ENCODE assay signal across 28 cellular contexts in genomic region chr17:62631936-62632924, GRCh38. TPM values are rescaled to one million over a fixed set of nuclear protein-coding genes. Genes with fewer than 3 reads are reported as not detected.
A peak's percentile ranks its signal among the peaks of the same experiment; 100 is the strongest.
DNase-seq lines count a peak whose midpoint lies in the region; ATAC-seq, FAIRE-seq and TF ChIP-seq lines count a peak whose summit lies in the region.
"Had no signal": no experiment of that assay in that cellular context is flagged by ENCODE, and none has a peak within 500 bp of the region (broad histone marks: within the 10 kb centered on the region; RNA-seq: fewer than 3 reads in every experiment).

No MANE protein-coding gene starts in this region.

- peaks cover 8 to 80% of the 10 kb centered on the region in 2 experiments; a peak in 3 of 4 replicates for H3K79me1 ChIP-seq in IMR-90 (ENCODE audit: low read depth in 1 of 2, low read length in 2 of 2)

- H2BK5ac ChIP-seq in IMR-90 (ENCODE audit: low read depth, low read length, poor library complexity, severe bottlenecking), result peak overlapping the region; percentile 36

- BruUV-seq in IMR-90 (replicated peaks; lab: Mats Ljungman, UMichigan), result no TSS peak

- no peaks in the 10 kb centered on the region for H3K36me3 Mint-ChIP-seq in neural progenitor cell

- H3K23ac ChIP-seq in IMR-90 (ENCODE audit: low read depth, low read length), result peak overlapping the region; percentile 84; the same call in 1 of the 2 replicates

- in situ Hi-C loops in IMR-90 (cut with MboI; ENCODE audit: low sequenced_read_pairs), result no loop called here

- TF ChIP-seq RAD21 in IMR-90 (IDR thresholded peaks at IDR 0.05; ENCODE audit: low read length), result no peak

- WGBS in IMR-90 (ENCODE audit: extremely low coverage in 2 of 2, insufficient read length in 1 of 2), 2 experiments, result 78% methylated on average over 12 of the region's 27 CpGs; no CpG with 5 or more reads in 1 of the 2 experiments

- peaks cover 11% of the 10 kb centered on the region for H3F3A ChIP-seq in neural progenitor cell (ENCODE audit: low read depth)

- H3K4me3 ChIP-seq in BLaER1 treated with 17β-estradiol and CSF1 and Interleukin-3, amounts not matched to agents 10 nM and 100 nM, result 0 out of 20 replicates have a peak overlapping the region, but pooled peaks of 1 of the 10 experiments have one; percentile 15
- H3K4me3 ChIP-seq in IMR-90 (ENCODE audit: insufficient read depth, low read depth, low read length) (no peak overlapping the region), fibroblast of lung (replicated peaks in 1 of 4; ENCODE audit: control extremely low read depth in 1 of 4, insufficient read depth in 1 of 4, low read depth in 3 of 4, low read length in 4 of 4) (no peak overlapping the region), neural progenitor cell (no peak overlapping the region)
- H3K4me3 ChIP-seq: esophagus muscularis mucosa, gastroesophageal sphincter, lower lobe of right lung had no signal

- peak overlapping the region; percentile 65 for H3K27ac Mint-ChIP-seq in neural progenitor cell
- H3K27ac Mint-ChIP-seq: effector memory CD8-positive, alpha-beta T cell had no signal

- POLR2A ChIA-PET in IMR-90 (lab: Charles Lee; ENCODE audit: unreplicated experiment), result no interaction called here

- H4K5ac ChIP-seq in IMR-90 (ENCODE audit: low read depth, low read length), result no peak overlapping the region; the same call in 1 of the 2 replicates

- H3K27me3 ChIP-seq in BLaER1 treated with 17β-estradiol and CSF1 and Interleukin-3, amounts not matched to agents 10 nM and 100 nM, result no peaks in the 10 kb centered on the region
- H3K27me3 ChIP-seq in IMR-90 (ENCODE audit: control insufficient read depth, insufficient read depth, low read length), result no peaks in the 10 kb centered on the region
- no peaks in the 10 kb centered on the region for H3K27me3 ChIP-seq in fibroblast of lung (ENCODE audit: control insufficient read depth, insufficient read depth, low read length)
- no peaks in the 10 kb centered on the region for H3K27me3 ChIP-seq in neural progenitor cell
- H3K27me3 ChIP-seq: brain microvascular endothelial cell had no signal

- peak overlapping the region; percentile 32 for H4K91ac ChIP-seq in IMR-90 (ENCODE audit: insufficient read depth, low read depth, low read length)

- TF ChIP-seq POLR2A in IMR-90 (IDR thresholded peaks at IDR 0.05; ENCODE audit: low read depth, low read length), result no peak

- H2BK15ac ChIP-seq in IMR-90 (ENCODE audit: low read depth, low read length), result 0 out of 3 replicates have a peak overlapping the region, but pooled peaks have one; percentile 24

- H3K4me1 Mint-ChIP-seq in neural progenitor cell, result peaks cover 37% of the 10 kb centered on the region

- no peak overlapping the region; a peak in 1 of 4 replicates for H4K8ac ChIP-seq in IMR-90 (ENCODE audit: low read depth in 2 of 2, low read length in 2 of 2)

- H2AK9ac ChIP-seq in IMR-90 (replicated peaks; ENCODE audit: low read depth, low read length, poor library complexity), result peak overlapping the region; percentile 51

- FAIRE-seq in RCC 7860 (lab: Jason Lieb, UNC), result no peak
- FAIRE-seq: colon, GM12892, islet of Langerhans, small intestine had no signal

- H3K4ac ChIP-seq in IMR-90 (ENCODE audit: low read depth, low read length), result peak overlapping the region; percentile 73

- peak overlapping the region in 2 of 11 experiments; percentile 7 to 29; a peak in 3 of 22 replicates for H3K9ac ChIP-seq in BLaER1 treated with 17β-estradiol and CSF1 and Interleukin-3, amounts not matched to agents 10 nM and 100 nM
- H3K9ac ChIP-seq in IMR-90 (ENCODE audit: low read depth, low read length) (no peak overlapping the region), fibroblast of lung (ENCODE audit: insufficient read depth, low read length) (no peak overlapping the region), neural progenitor cell (no peak overlapping the region)
- H3K9ac ChIP-seq: KMS-11 had no signal

- H3K4me3 Mint-ChIP-seq in neural progenitor cell, result no peak overlapping the region
- H3K4me3 Mint-ChIP-seq: effector memory CD8-positive, alpha-beta T cell had no signal

- peaks cover 0 to 69% (median 12%) of the 10 kb centered on the region in 11 experiments; a peak in 17 of 22 replicates for H3K36me3 ChIP-seq in BLaER1 treated with 17β-estradiol and CSF1 and Interleukin-3, amounts not matched to agents 10 nM and 100 nM
- H3K36me3 ChIP-seq in IMR-90 (ENCODE audit: control insufficient read depth, insufficient read depth, low read length) (peaks cover 7% of the 10 kb centered on the region; the same call in 1 of the 2 replicates), fibroblast of lung (ENCODE audit: control insufficient read depth, insufficient read depth, low read length) (peaks cover 5% of the 10 kb centered on the region), neural progenitor cell (no peaks in the 10 kb centered on the region)
- H3K36me3 ChIP-seq: esophagus muscularis mucosa, gastroesophageal sphincter, lower lobe of right lung had no signal

- peaks cover 8% of the 10 kb centered on the region for H3K27me3 Mint-ChIP-seq in neural progenitor cell (ENCODE audit: insufficient read depth, low read depth)

- H3K14ac ChIP-seq in IMR-90 (replicated peaks; ENCODE audit: low read depth, low read length), result peak overlapping the region; percentile 54; the same call in 1 of the 2 replicates

- peaks cover 34% of the 10 kb centered on the region for H3K9me1 ChIP-seq in IMR-90 (ENCODE audit: insufficient read depth, low read length)

- H3K79me2 ChIP-seq in fibroblast of lung (ENCODE audit: control insufficient read depth, insufficient read depth, low read length), result peaks cover 78% of the 10 kb centered on the region
- H3K79me2 ChIP-seq in neural progenitor cell (ENCODE audit: low read depth), result peaks cover 53% of the 10 kb centered on the region

- no peak overlapping the region for H2AFZ ChIP-seq in IMR-90 (replicated peaks; ENCODE audit: low read length, poor library complexity)
- no peak overlapping the region for H2AFZ ChIP-seq in fibroblast of lung (ENCODE audit: low read length)
- H2AFZ ChIP-seq in neural progenitor cell (replicated peaks), result no peak overlapping the region

- no peak for ATAC-seq in IMR-90 (ENCODE audit: low read depth)
- ATAC-seq in HG02970 (IDR thresholded peaks at IDR 0.05; ENCODE audit: low FRiP score, unreplicated experiment), result no peak
- ATAC-seq: effector memory CD8-positive, alpha-beta T cell; gastroesophageal sphincter; HCT116; lower lobe of right lung had no signal

- TF ChIP-seq CTCF in IMR-90 (conservative IDR thresholded peaks at IDR 0.05; ENCODE audit: low read depth, low read length), result no peak
- TF ChIP-seq CTCF in fibroblast of lung (conservative IDR thresholded peaks at IDR 0.05 in 1 of 2, IDR thresholded peaks at IDR 0.05 in 1 of 2; ENCODE audit: low read depth in 1 of 2, low read length in 2 of 2), result no peak
- no peak for TF ChIP-seq CTCF in neural progenitor cell (IDR thresholded peaks at IDR 0.05)

- no peak overlapping the region for H2BK20ac ChIP-seq in IMR-90 (ENCODE audit: low read depth, low read length)

- H2AK5ac ChIP-seq in IMR-90 (ENCODE audit: low read depth, low read length), result peak overlapping the region; percentile 42

- H3K27ac ChIP-seq in BLaER1 treated with 17β-estradiol and CSF1 and Interleukin-3, amounts not matched to agents 10 nM and 100 nM, result peak overlapping the region in 2 of 11 experiments; percentile 5 to 32; a peak in 1 of 22 replicates
- H3K27ac ChIP-seq in IMR-90 (ENCODE audit: insufficient read depth, low read length) (peak overlapping the region; percentile 51), fibroblast of lung (ENCODE audit: insufficient read depth, low read length) (peak overlapping the region; percentile 31), neural progenitor cell (no peak overlapping the region)
- H3K27ac ChIP-seq: C4-2B, gastroesophageal sphincter, KMS-11, lower lobe of right lung had no signal

- H3K4me1 ChIP-seq in BLaER1 treated with 17β-estradiol and CSF1 and Interleukin-3, amounts not matched to agents 10 nM and 100 nM, result peaks cover 35 to 81% (median 66%) of the 10 kb centered on the region in 10 experiments
- H3K4me1 ChIP-seq in IMR-90 (ENCODE audit: control insufficient read depth, insufficient read depth, low read length) (peaks cover 29% of the 10 kb centered on the region), fibroblast of lung (ENCODE audit: control insufficient read depth, extremely low read depth, insufficient read depth, low read length) (peaks cover 26% of the 10 kb centered on the region), neural progenitor cell (peaks cover 21% of the 10 kb centered on the region)

- intact Hi-C loops in IMR-90 (cut with micrococcal nuclease), result no loop called here

- dilution Hi-C loops in IMR-90 (cut with HindIII; ENCODE audit: low sequenced_read_pairs, unreplicated experiment), result no loop called here

- no peak for DNase-seq in IMR-90
- no peak for DNase-seq in fibroblast of lung (ENCODE audit: low read depth in 2 of 2)
- no peak for DNase-seq in neural progenitor cell (ENCODE audit: low spot score)
- DNase-seq in RCC 7860 (ENCODE audit: low spot score), result no peak
- DNase-seq in activated CD4-positive, CD25-positive, alpha-beta regulatory T cell (lab: John Stamatoyannopoulos, UW), result no peak
- DNase-seq in EL, result no peak
- DNase-seq: activated CD4-positive, alpha-beta T cell treated with anti-CD3 and anti-CD28 coated beads for 48 hours; activated naive CD4-positive, alpha-beta T cell; activated T-cell treated with anti-CD3 and anti-CD28 coated beads, Interleukin-2, amount 50 U/mL, for 48 hours; brain microvascular endothelial cell; effector memory CD8-positive, alpha-beta T cell; lower lobe of right lung; NCI-H146; NCI-H524; occipital lobe; SIG-M5; small intestine; stimulated activated CD4-positive, alpha-beta T cell treated with anti-CD3 and anti-CD28 coated beads, Interleukin-2, amount 100 ng/mL, for 24 hours had no signal

- H3K9me3 ChIP-seq in BLaER1 treated with 17β-estradiol and CSF1 and Interleukin-3, amounts not matched to agents 10 nM and 100 nM (replicated peaks in 1 of 11), result no peaks in the 10 kb centered on the region
- H3K9me3 ChIP-seq in IMR-90 (ENCODE audit: control insufficient read depth, insufficient read depth, low read length) (no peaks in the 10 kb centered on the region), fibroblast of lung (ENCODE audit: control insufficient read depth, insufficient read depth, low read depth, low read length) (no peaks in the 10 kb centered on the region), neural progenitor cell (ENCODE audit: low read depth) (no peaks in the 10 kb centered on the region)
- H3K9me3 ChIP-seq: esophagus muscularis mucosa, gastroesophageal sphincter, lower lobe of right lung had no signal

- CTCF ChIA-PET in IMR-90 (lab: Yijun Ruan, JAX), result no interaction called here

- no peak overlapping the region for H3K56ac ChIP-seq in IMR-90 (ENCODE audit: extremely low read depth, insufficient read depth, low read length)

- peak overlapping the region; percentile 9 for H2BK120ac ChIP-seq in IMR-90 (ENCODE audit: low read depth, low read length)

- no peak overlapping the region for H3K18ac ChIP-seq in IMR-90 (ENCODE audit: low read depth, low read length)

- H3K9me3 Mint-ChIP-seq in neural progenitor cell, result no peaks in the 10 kb centered on the region
- H3K9me3 Mint-ChIP-seq: effector memory CD8-positive, alpha-beta T cell had no signal

- peak overlapping the region; percentile 3 to 99 (median 96); a peak in 18 of 22 replicates for H3K4me2 ChIP-seq in BLaER1 treated with 17β-estradiol and CSF1 and Interleukin-3, amounts not matched to agents 10 nM and 100 nM
- H3K4me2 ChIP-seq in IMR-90 (ENCODE audit: low read depth, low read length), result no peak overlapping the region
- H3K4me2 ChIP-seq in fibroblast of lung (ENCODE audit: extremely low read depth, insufficient read depth, low read length), result peak overlapping the region; percentile 20
- H3K4me2 ChIP-seq in neural progenitor cell, result no peak overlapping the region
- H3K4me2 ChIP-seq: KMS-11 had no signal

- peaks cover 14 to 90% (median 75%) of the 10 kb centered on the region in 11 experiments; a peak in 21 of 22 replicates for H4K20me1 ChIP-seq in BLaER1 treated with 17β-estradiol and CSF1 and Interleukin-3, amounts not matched to agents 10 nM and 100 nM
- H4K20me1 ChIP-seq in IMR-90 (ENCODE audit: insufficient read depth, low read length) (peaks cover 55% of the 10 kb centered on the region), fibroblast of lung (ENCODE audit: control insufficient read depth, extremely low read depth, insufficient read depth, low read length) (peaks cover 2% of the 10 kb centered on the region), neural progenitor cell (ENCODE audit: low read depth) (peaks cover 36% of the 10 kb centered on the region)

RNA-seq across cellular contexts. Expression of gene MRC2, which starts 4.8 kb away (rescaled TPM):
- total RNA-seq in IMR-90 (2012; rRNA removed), result 37.5 and 39.3 TPM in 2 replicates
- 137 and 152 TPM in 2 replicates for polyA plus RNA-seq in IMR-90 (2012; rRNA removed)
- polyA plus RNA-seq in IMR-90 (2012; cell fraction: cytosol; rRNA removed), result 88.6 and 140 TPM in 2 replicates
- polyA plus RNA-seq in IMR-90 (2012; cell fraction: nucleus; rRNA removed; ENCODE audit: low replicate concordance), result 194 and 479 TPM in 2 replicates
- 164 and 246 TPM in 2 replicates for total RNA-seq in fibroblast of lung
- 48.2 and 98.7 TPM in 2 replicates for polyA plus RNA-seq in fibroblast of lung
- 116 and 244 TPM in 2 replicates for polyA plus RNA-seq in fibroblast of lung (2012)
- 101 and 208 TPM in 2 replicates for polyA minus RNA-seq in fibroblast of lung (ENCODE audit: low replicate concordance)
- total RNA-seq in neural progenitor cell (ENCODE audit: low replicate concordance), result 24.6 and 88.2 TPM in 2 replicates

Comparison
In these comparisons a context has a peak if more than half of its experiments do, and no peak if none do; other contexts are left out.
1. H3K4me2 ChIP-seq: peak in BLaER1 treated with 17β-estradiol and CSF1 and Interleukin-3, amounts not matched to agents 10 nM and 100 nM (11 of 11) and fibroblast of lung (single experiment); none in IMR-90 (single experiment) and neural progenitor cell (single experiment).